Comparison of ENCODE assay signal across 31 cellular contexts in genomic region chr5:16681761-16682335, GRCh38.
"Had no signal": no experiment of that assay in that cellular context is flagged by ENCODE, and none has a peak within 500 bp of the region (broad histone marks: within the 10 kb centered on the region; RNA-seq: fewer than 3 reads in every experiment).

No MANE protein-coding gene starts in this region.

- H3K4me3 Mint-ChIP-seq: activated CD4-positive, alpha-beta T cell treated with anti-CD3 and anti-CD28 coated beads for 36 hours; activated naive CD8-positive, alpha-beta T cell treated with anti-CD3 and anti-CD28 coated beads for 36 hours; activated T-cell treated with anti-CD3 and anti-CD28 coated beads, Interleukin-2, amount 50 U/mL, for 72 hours; natural killer cell treated with Interleukin-12 subunit alpha and Interleukin-12 subunit beta and Interleukin-15 and Interleukin-18, amount 100 ng/mL, for 72 hours had no signal

- H3K27me3 Mint-ChIP-seq: activated CD4-positive, alpha-beta T cell treated with anti-CD3 and anti-CD28 coated beads for 36 hours; natural killer cell treated with Interleukin-12 subunit alpha and Interleukin-12 subunit beta and Interleukin-15 and Interleukin-18, amount 100 ng/mL, for 72 hours had no signal

- DNase-seq: activated CD4-positive, alpha-beta T cell treated with anti-CD3 and anti-CD28 coated beads for 36 hours; activated CD4-positive, CD25-positive, alpha-beta regulatory T cell; activated naive CD4-positive, alpha-beta T cell; activated naive CD8-positive, alpha-beta T cell treated with anti-CD3 and anti-CD28 coated beads for 36 hours; activated T-cell treated with anti-CD3 and anti-CD28 coated beads for 4 hours; activated T-cell treated with anti-CD3 and anti-CD28 coated beads, Interleukin-2, amount 50 U/mL, for 72 hours; adrenal gland; aorta; body of pancreas; cerebellar nuclear complex; colonic mucosa; dorsolateral prefrontal cortex; effector memory CD4-positive, alpha-beta T cell; erythroblast; gastrocnemius medialis; glutamatergic neuron; islet precursor cell; lower lobe of right lung; mesendoderm; nucleus accumbens; pancreas; right cardiac atrium; spleen; stimulated activated naive CD4-positive, alpha-beta T cell; T-helper 1 cell; tibial artery; upper lobe of right lung had no signal

- H3K9me3 ChIP-seq: adrenal gland, body of pancreas, colonic mucosa, gastrocnemius medialis, lower lobe of right lung, pancreas, spleen, suprapubic skin, tibial artery, upper lobe of right lung had no signal

- H3K27ac ChIP-seq: adrenal gland, body of pancreas, cardiac muscle cell, colonic mucosa, gastrocnemius medialis, lower lobe of right lung, pancreas, spleen, suprapubic skin, tibial artery, upper lobe of right lung had no signal

- H3K36me3 Mint-ChIP-seq: activated naive CD8-positive, alpha-beta T cell treated with anti-CD3 and anti-CD28 coated beads for 36 hours; natural killer cell treated with Interleukin-12 subunit alpha and Interleukin-12 subunit beta and Interleukin-15 and Interleukin-18, amount 100 ng/mL, for 72 hours had no signal

- ATAC-seq: activated CD4-positive, alpha-beta T cell treated with anti-CD3 and anti-CD28 coated beads for 36 hours; activated T-cell treated with anti-CD3 and anti-CD28 coated beads, Interleukin-2, amount 50 U/mL, for 72 hours; body of pancreas; gastrocnemius medialis; left lobe of liver; lower lobe of right lung; natural killer cell treated with Interleukin-12 subunit alpha and Interleukin-12 subunit beta and Interleukin-15 and Interleukin-18, amount 100 ng/mL, for 72 hours; pancreas; right cardiac atrium; upper lobe of right lung had no signal

- H3K4me3 ChIP-seq: adrenal gland, body of pancreas, cardiac muscle cell, colonic mucosa, dorsolateral prefrontal cortex, gastrocnemius medialis, lower lobe of right lung, pancreas, spleen, suprapubic skin, tibial artery, upper lobe of right lung had no signal

- H3K4me1 Mint-ChIP-seq: activated CD4-positive, alpha-beta T cell treated with anti-CD3 and anti-CD28 coated beads for 36 hours; activated naive CD8-positive, alpha-beta T cell treated with anti-CD3 and anti-CD28 coated beads for 36 hours had no signal

- H3K9me3 Mint-ChIP-seq: activated naive CD8-positive, alpha-beta T cell treated with anti-CD3 and anti-CD28 coated beads for 36 hours; activated T-cell treated with anti-CD3 and anti-CD28 coated beads, Interleukin-2, amount 50 U/mL, for 72 hours; natural killer cell treated with Interleukin-12 subunit alpha and Interleukin-12 subunit beta and Interleukin-15 and Interleukin-18, amount 100 ng/mL, for 72 hours had no signal

- H3K27ac Mint-ChIP-seq: activated CD4-positive, alpha-beta T cell treated with anti-CD3 and anti-CD28 coated beads for 36 hours; activated naive CD8-positive, alpha-beta T cell treated with anti-CD3 and anti-CD28 coated beads for 36 hours; activated T-cell treated with anti-CD3 and anti-CD28 coated beads, Interleukin-2, amount 50 U/mL, for 72 hours; natural killer cell treated with Interleukin-12 subunit alpha and Interleukin-12 subunit beta and Interleukin-15 and Interleukin-18, amount 100 ng/mL, for 72 hours had no signal
